Comparison of ENCODE assay signal across 19 cellular contexts in the genomic region with DNA sequence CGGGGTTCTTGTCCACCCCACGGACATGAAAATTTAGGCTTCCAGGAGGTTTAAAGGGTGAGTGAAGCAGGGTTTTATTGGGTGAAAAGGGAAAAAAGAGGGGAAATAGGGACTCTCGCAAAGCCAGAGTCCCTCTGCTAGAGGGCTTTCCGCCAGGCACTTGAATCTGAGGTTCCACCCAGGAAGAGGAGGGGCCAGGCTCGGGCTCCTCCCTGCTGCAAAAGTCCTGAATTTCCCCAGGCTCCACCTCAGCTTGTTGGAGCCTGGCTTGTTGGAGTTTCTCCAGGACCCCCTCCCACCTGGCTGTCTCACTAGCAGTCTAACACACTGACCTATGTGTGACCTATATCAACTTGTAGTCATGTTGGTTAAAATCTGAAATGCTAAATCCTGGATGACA. TPM values are rescaled to one million over a fixed set of nuclear protein-coding genes. Genes with fewer than 3 reads are reported as not detected.
DNase-seq lines count a peak whose midpoint lies in the region; ATAC-seq, FAIRE-seq and TF ChIP-seq lines count a peak whose summit lies in the region.
"Had no signal": no experiment of that assay in that cellular context is flagged by ENCODE, and none has a peak within 500 bp of the region (broad histone marks: within the 10 kb centered on the region; RNA-seq: fewer than 3 reads in every experiment).

No MANE protein-coding gene starts in this region.

- peak; percentile 89 for ATAC-seq in K562
- ATAC-seq: CD8-positive, alpha-beta T cell had no signal

- H3K9me3 ChIP-seq in K562 (replicated peaks; ENCODE audit: control insufficient read depth, insufficient read depth, low read depth, low read length) (peaks cover 3% of the 10 kb centered on the region), neural progenitor cell (ENCODE audit: low read depth) (no peaks in the 10 kb centered on the region), uterus (no peaks in the 10 kb centered on the region)

- WGBS in K562 (ENCODE audit: insufficient coverage, low coverage, missing lambda C conversion rate) = 9% methylated on average over 5 of the region's 5 CpGs

- H3K4me3 Mint-ChIP-seq in neural progenitor cell = no peak overlapping the region
- no peak overlapping the region for H3K4me3 Mint-ChIP-seq in activated T-cell treated with anti-CD3 and anti-CD28 coated beads, Interleukin-2, amount 50 U/mL, for 24 hours
- H3K4me3 Mint-ChIP-seq: B cell; CD8-positive, alpha-beta T cell had no signal

- H2AFZ ChIP-seq in K562 (ENCODE audit: low read depth, low read length) (peak overlapping the region; percentile 73), neural progenitor cell (replicated peaks) (peak overlapping the region; percentile 37)

- H3K36me3 ChIP-seq in K562 (ENCODE audit: control insufficient read depth, insufficient read depth, low read length) = no peaks in the 10 kb centered on the region
- H3K36me3 ChIP-seq in neural progenitor cell = no peaks in the 10 kb centered on the region
- H3K36me3 ChIP-seq in uterus = no peaks in the 10 kb centered on the region

- H3K79me2 ChIP-seq in K562 (ENCODE audit: control insufficient read depth, insufficient read depth, low read length) (no peaks in the 10 kb centered on the region), neural progenitor cell (ENCODE audit: low read depth) (no peaks in the 10 kb centered on the region)

- TF ChIP-seq CTCF in K562 (IDR thresholded peaks at IDR 0.05 in 2 of 3, conservative IDR thresholded peaks at IDR 0.05 in 1 of 3; ENCODE audit: insufficient read depth in 2 of 3, low read depth in 1 of 3, low read length in 3 of 3) (no peak), neural progenitor cell (IDR thresholded peaks at IDR 0.05) (no peak), uterus (IDR thresholded peaks at IDR 0.05) (no peak)

- H3F3A ChIP-seq in neural progenitor cell (ENCODE audit: low read depth) = no peaks in the 10 kb centered on the region

- H3K4me1 ChIP-seq in K562 (replicated peaks in 1 of 2; ENCODE audit: control insufficient read depth in 2 of 2, insufficient read depth in 2 of 2, low read length in 2 of 2) (no peaks in the 10 kb centered on the region), neural progenitor cell (peaks cover 7% of the 10 kb centered on the region), uterus (no peaks in the 10 kb centered on the region)
- H3K4me1 ChIP-seq: BLaER1 treated with 17β-estradiol and CSF1 and Interleukin-3, amounts not matched to agents 10 nM and 100 nM had no signal

- no peak for FAIRE-seq in K562 (lab: Jason Lieb, UNC)
- FAIRE-seq: G401.6, GM12891, GM18507 had no signal

- H3K4me2 ChIP-seq in K562 (ENCODE audit: insufficient read depth, low read length) (peak overlapping the region; percentile 26; the same call in 1 of the 2 replicates), neural progenitor cell (no peak overlapping the region)
- H3K4me2 ChIP-seq: BLaER1 treated with 17β-estradiol and CSF1 and Interleukin-3, amounts not matched to agents 10 nM and 100 nM had no signal

- CTCF ChIA-PET in K562 (lab: Yijun Ruan, JAX; ENCODE audit: low intra/inter-chr PET ratio) = no interaction called here

- H3K36me3 Mint-ChIP-seq in neural progenitor cell = no peaks in the 10 kb centered on the region
- peaks cover 8% of the 10 kb centered on the region for H3K36me3 Mint-ChIP-seq in activated T-cell treated with anti-CD3 and anti-CD28 coated beads, Interleukin-2, amount 50 U/mL, for 24 hours (ENCODE audit: low read depth)

- peak; percentile 4 for DNase-seq in ELF-1 (ENCODE audit: low read depth, low spot score)
- peak; percentile 2 for DNase-seq in HT1080 (ENCODE audit: low read depth)
- DNase-seq in K562 (ENCODE audit: extremely low read depth in 1 of 4, low spot score in 3 of 4) = peak in 1 of 4 experiments; percentile 15
- no peak for DNase-seq in neural progenitor cell (ENCODE audit: low spot score)
- no peak for DNase-seq in uterus
- no peak for DNase-seq in NCI-H1048 (lab: John Stamatoyannopoulos, UW)
- DNase-seq in activated T-cell treated with anti-CD3 and anti-CD28 coated beads, Interleukin-2, amount 50 U/mL, for 24 hours = no peak
- DNase-seq in NCI-H2196 (lab: John Stamatoyannopoulos, UW; ENCODE audit: unreplicated experiment) = no peak
- DNase-seq: Calu3; CD8-positive, alpha-beta T cell; DMS79 treated with DMSO at 0.1 percent for 48 hours; EL; GOT3; H7 had no signal

- BruUV-seq in K562 (replicated peaks; lab: Mats Ljungman, UMichigan) = no TSS peak

- H3K9ac ChIP-seq in K562 (ENCODE audit: insufficient read depth in 1 of 2, low read depth in 2 of 2, low read length in 2 of 2) (no peak overlapping the region), neural progenitor cell (no peak overlapping the region)
- H3K9ac ChIP-seq: BLaER1 treated with 17β-estradiol and CSF1 and Interleukin-3, amounts not matched to agents 10 nM and 100 nM had no signal

- H3K9me1 ChIP-seq in K562 (ENCODE audit: control insufficient read depth, insufficient read depth, low read length) = no peaks in the 10 kb centered on the region

- H3K27ac Mint-ChIP-seq in neural progenitor cell = no peak overlapping the region
- no peak overlapping the region for H3K27ac Mint-ChIP-seq in activated T-cell treated with anti-CD3 and anti-CD28 coated beads, Interleukin-2, amount 50 U/mL, for 24 hours
- H3K27ac Mint-ChIP-seq: B cell; CD8-positive, alpha-beta T cell had no signal

- POLR2A ChIA-PET in K562 (lab: Yijun Ruan, JAX) = no interaction called here

- H3K27ac ChIP-seq in K562 (ENCODE audit: extremely low read depth, low read depth, low read length) (no peak overlapping the region), neural progenitor cell (no peak overlapping the region), uterus (no peak overlapping the region)
- H3K27ac ChIP-seq: BLaER1 treated with 17β-estradiol and CSF1 and Interleukin-3, amounts not matched to agents 10 nM and 100 nM had no signal

- intact Hi-C loops in K562 (cut with micrococcal nuclease) = no loop called here
- intact Hi-C loops in uterus (cut with DNase I; ENCODE audit: low total_unique reads) = no loop called here

- no peaks in the 10 kb centered on the region for H4K20me1 ChIP-seq in K562 (replicated peaks; ENCODE audit: control insufficient read depth, insufficient read depth, low read length)
- H4K20me1 ChIP-seq in neural progenitor cell (ENCODE audit: low read depth) = no peaks in the 10 kb centered on the region
- H4K20me1 ChIP-seq: BLaER1 treated with 17β-estradiol and CSF1 and Interleukin-3, amounts not matched to agents 10 nM and 100 nM had no signal

- no peaks in the 10 kb centered on the region for H3K27me3 ChIP-seq in K562 (ENCODE audit: control insufficient read depth in 2 of 2, insufficient read depth in 2 of 2, low read length in 2 of 2)
- no peaks in the 10 kb centered on the region for H3K27me3 ChIP-seq in neural progenitor cell
- H3K27me3 ChIP-seq in uterus = no peaks in the 10 kb centered on the region
- H3K27me3 ChIP-seq: BLaER1 treated with 17β-estradiol and CSF1 and Interleukin-3, amounts not matched to agents 10 nM and 100 nM had no signal

- no peak for TF ChIP-seq POLR2A in K562 (conservative IDR thresholded peaks at IDR 0.05)
- no peak for TF ChIP-seq POLR2A in uterus (IDR thresholded peaks at IDR 0.05)

- TF ChIP-seq RAD21 in K562 (CRISPR knock-in tag; conservative IDR thresholded peaks at IDR 0.05 in 1 of 2, IDR thresholded peaks at IDR 0.05 in 1 of 2) = no peak

- no peak overlapping the region for H3K4me3 ChIP-seq in K562
- no peak overlapping the region for H3K4me3 ChIP-seq in neural progenitor cell
- H3K4me3 ChIP-seq in uterus = no peak overlapping the region
- H3K4me3 ChIP-seq: BLaER1 treated with 17β-estradiol and CSF1 and Interleukin-3, amounts not matched to agents 10 nM and 100 nM had no signal

- no peak for TF ChIP-seq EP300 in K562 (IDR thresholded peaks at IDR 0.05; ENCODE audit: low read length)

- no peaks in the 10 kb centered on the region for H3K27me3 Mint-ChIP-seq in neural progenitor cell (ENCODE audit: insufficient read depth, low read depth)
- H3K27me3 Mint-ChIP-seq in activated T-cell treated with anti-CD3 and anti-CD28 coated beads, Interleukin-2, amount 50 U/mL, for 24 hours = no peaks in the 10 kb centered on the region

- in situ Hi-C loops in K562 (cut with MboI) = loop anchor here (25.0 kb wide), 1 partner anchor 887 kb away; the partner anchor contains the start of gene ZNF326

- no peaks in the 10 kb centered on the region for H3K4me1 Mint-ChIP-seq in neural progenitor cell
- H3K4me1 Mint-ChIP-seq in activated T-cell treated with anti-CD3 and anti-CD28 coated beads, Interleukin-2, amount 50 U/mL, for 24 hours (ENCODE audit: low read depth) = peaks cover 26% of the 10 kb centered on the region
- H3K4me1 Mint-ChIP-seq: B cell had no signal

- peaks cover 6% of the 10 kb centered on the region for H3K9me3 Mint-ChIP-seq in neural progenitor cell
- peaks cover 27% of the 10 kb centered on the region for H3K9me3 Mint-ChIP-seq in activated T-cell treated with anti-CD3 and anti-CD28 coated beads, Interleukin-2, amount 50 U/mL, for 24 hours

RNA-seq across cellular contexts. Expression of gene GBP2, which starts 25.5 kb away (rescaled TPM):
- total RNA-seq in HT1080 (2014; rRNA removed; shearing (Covaris generic)) = 2.8 and 3.7 TPM in 2 replicates
- 4.1 and 5.4 TPM in 2 replicates for polyA plus RNA-seq in HT1080 (2015; cell fraction: cytosol; rRNA removed)
- polyA plus RNA-seq in HT1080 (2015; cell fraction: nucleus; rRNA removed) = 8.9 and 9.2 TPM in 2 replicates
- total RNA-seq in K562 (2011; cell fraction: chromatin; rRNA removed; ENCODE audit: low replicate concordance) = 0.21 and 0.55 TPM in 2 replicates
- total RNA-seq in K562 (2011; cell fraction: nucleolus; rRNA removed) = 0.17 TPM in 1 of 2 replicates, not detected in the other
- total RNA-seq in K562 (2011; cell fraction: nucleoplasm; rRNA removed) = 0.23 TPM in 1 of 2 replicates, not detected in the other
- total RNA-seq in K562 (2014; rRNA removed) (0.45 and 0.73 TPM in 2 replicates), K562 (2014; rRNA removed; fragmentation: Illumina TruSeq; extraction: Trizol) (0.69 and 1.1 TPM in 2 replicates), K562 (2015; rRNA removed; fragmentation: Illumina TruSeq; extraction: Trizol) (2.0 and 2.2 TPM in 2 replicates), K562 (2021) (0.71 and 1.1 TPM in 2 replicates), neural progenitor cell (ENCODE audit: low replicate concordance) (not detected in 2 replicates), uterus (10 to 100 TPM; 18.4 to 95.0 (median 50.5) TPM)
- polyA plus RNA-seq in K562 (2011; rRNA removed) (0.45 and 2.2 TPM in 2 replicates), K562 (2014; fragmentation: Illumina TruSeq; extraction: Trizol) (0.98 and 1.0 TPM in 2 replicates), K562 (2014; fragmentation: Nextera tagmentation; extraction: Ambion mirVana) (under 1 TPM; 0.63 to 0.84 TPM), K562 (2014; rRNA removed) (0.58 and 1.7 TPM in 2 replicates)
- 0.21 and 1.7 TPM in 2 replicates for polyA plus RNA-seq in K562 (2011; cell fraction: cytosol; rRNA removed)
- polyA plus RNA-seq in K562 (2011; cell fraction: nucleus; rRNA removed) = 0.57 and 2.3 TPM in 2 replicates
- 1.7 and 7.3 TPM in 2 replicates for polyA plus RNA-seq in K562 (2012)
- 0.49 and 2.9 TPM in 2 replicates for polyA minus RNA-seq in K562 (2011; rRNA and poly(A)+ RNA removed)
- 1.0 TPM in 1 of 2 replicates, not detected in the other for polyA minus RNA-seq in K562 (2011; cell fraction: cytosol; rRNA and poly(A)+ RNA removed)
- 0.27 and 1.8 TPM in 2 replicates for polyA minus RNA-seq in K562 (2011; cell fraction: nucleus; rRNA and poly(A)+ RNA removed)

RNA-seq across cellular contexts. Expression of gene GBP1, which starts 35.4 kb away (rescaled TPM):
- 12.9 and 17.0 TPM in 2 replicates for total RNA-seq in HT1080 (2014; rRNA removed; shearing (Covaris generic))
- polyA plus RNA-seq in HT1080 (2015; cell fraction: cytosol; rRNA removed) = 5.6 and 9.1 TPM in 2 replicates
- polyA plus RNA-seq in HT1080 (2015; cell fraction: nucleus; rRNA removed) = 24.2 and 27.7 TPM in 2 replicates
- not detected in 2 replicates for total RNA-seq in K562 (2011; cell fraction: chromatin; rRNA removed; ENCODE audit: low replicate concordance)
- not detected in 2 replicates for total RNA-seq in K562 (2011; cell fraction: nucleolus; rRNA removed)
- total RNA-seq in K562 (2011; cell fraction: nucleoplasm; rRNA removed) = not detected in 2 replicates
- total RNA-seq in K562 (2014; rRNA removed) (not detected in 2 replicates), K562 (2014; rRNA removed; fragmentation: Illumina TruSeq; extraction: Trizol) (not detected in 2 replicates), K562 (2015; rRNA removed; fragmentation: Illumina TruSeq; extraction: Trizol) (not detected in 2 replicates), K562 (2021) (0.20 TPM in 1 of 2 replicates, not detected in the other), neural progenitor cell (ENCODE audit: low replicate concordance) (not detected in 2 replicates), uterus (10 to 100 TPM; 57.9 to 86.6 (median 78.5) TPM)
- polyA plus RNA-seq in K562 (2011; rRNA removed) (not detected in 2 replicates), K562 (2014; fragmentation: Illumina TruSeq; extraction: Trizol) (not detected in 2 replicates), K562 (2014; fragmentation: Nextera tagmentation; extraction: Ambion mirVana) (not detected), K562 (2014; rRNA removed) (not detected in 2 replicates)
- not detected in 2 replicates for polyA plus RNA-seq in K562 (2011; cell fraction: cytosol; rRNA removed)
- polyA plus RNA-seq in K562 (2011; cell fraction: nucleus; rRNA removed) = not detected in 2 replicates
- not detected in 2 replicates for polyA plus RNA-seq in K562 (2012)
- not detected in 2 replicates for polyA minus RNA-seq in K562 (2011; rRNA and poly(A)+ RNA removed)
- not detected in 2 replicates for polyA minus RNA-seq in K562 (2011; cell fraction: cytosol; rRNA and poly(A)+ RNA removed)
- polyA minus RNA-seq in K562 (2011; cell fraction: nucleus; rRNA and poly(A)+ RNA removed) = not detected in 2 replicates
- total RNA-seq: H7 had no signal

Comparison
In these comparisons a context has a peak if more than half of its experiments do, and no peak if none do; other contexts are left out.
1. DNase-seq: peak in ELF-1 (single experiment) and HT1080 (single experiment); none in neural progenitor cell (single experiment), uterus (0 of 2), NCI-H1048 (single experiment), activated T-cell treated with anti-CD3 and anti-CD28 coated beads, Interleukin-2, amount 50 U/mL, for 24 hours (single experiment) and NCI-H2196 (single experiment).
2. RNA of gene GBP1, which starts 35.4 kb away (total RNA-seq): 57.9 to 86.6 TPM in uterus and 12.9 to 17.0 TPM in HT1080; 0.20 TPM in K562 and not detected in neural progenitor cell; every median in the first group is over 10 times any median in the second.